1 cellular context compared by ENCODE assay signal in genomic region chr15:40108855-40109735, GRCh38.
A peak's percentile ranks its signal among the peaks of the same experiment; 100 is the strongest.
TF ChIP-seq lines count a peak whose summit lies in the region.

Gene BMF (minus strand): TSS chr15:40108879. CDS start chr15:40106086, 2,793 bp downstream.

TF ChIP-seq in HepG2, 621 proteins besides CTCF, POLR2A, EP300 and RAD21 (continued from another document and continues in another):
- TF ChIP-seq IRF9 (CRISPR knock-in tag; IDR thresholded peaks at IDR 0.05; ENCODE audit: borderline replicate concordance) (no peak), ZBED4 (CRISPR knock-in tag; IDR thresholded peaks at IDR 0.05; ENCODE audit: borderline replicate concordance) (peak; percentile 50; the same call in 1 of the 2 replicates), ZNF160 (CRISPR knock-in tag; IDR thresholded peaks at IDR 0.05) (no peak), ZNF556 (CRISPR knock-in tag; IDR thresholded peaks at IDR 0.05; ENCODE audit: borderline replicate concordance) (peak; percentile 60; the same call in 1 of the 2 replicates), ZBTB4 (CRISPR knock-in tag; IDR thresholded peaks at IDR 0.05; ENCODE audit: borderline replicate concordance) (no peak), ZNF180 (CRISPR knock-in tag; IDR thresholded peaks at IDR 0.05; ENCODE audit: borderline replicate concordance, low read depth) (no peak), SRSF9 (IDR thresholded peaks at IDR 0.05; ENCODE audit: borderline replicate concordance, insufficient read depth, low read depth, low read length, poor library complexity, severe bottlenecking) (no peak), HMG20B (CRISPR knock-in tag; conservative IDR thresholded peaks at IDR 0.05) (peak; percentile 61; the same call in 1 of the 2 replicates), ZNF530 (CRISPR knock-in tag; IDR thresholded peaks at IDR 0.05; ENCODE audit: low read depth) (no peak), ZNF609 (CRISPR knock-in tag; IDR thresholded peaks at IDR 0.05; ENCODE audit: borderline replicate concordance) (peak; percentile 52; the same call in 1 of the 2 replicates), ZNF782 (CRISPR knock-in tag; IDR thresholded peaks at IDR 0.05; ENCODE audit: borderline replicate concordance) (peak; percentile 55; the same call in 1 of the 2 replicates), SRSF1 (optimal IDR thresholded peaks at IDR 0.05; ENCODE audit: low read depth, low read length) (no peak), ZNF563 (CRISPR knock-in tag; IDR thresholded peaks at IDR 0.05) (no peak), ZBTB40 (IDR thresholded peaks at IDR 0.05) (no peak), ZBTB40 (CRISPR knock-in tag; IDR thresholded peaks at IDR 0.05) (no peak; the same call in 1 of the 2 replicates), KDM5B (CRISPR knock-in tag; IDR thresholded peaks at IDR 0.05; ENCODE audit: borderline replicate concordance) (no peak), ATF4 (CRISPR knock-in tag; IDR thresholded peaks at IDR 0.05) (0 out of 4 replicates have a peak, but pooled peaks of 1 of the 2 experiments have one; percentile 23), GATAD1 (CRISPR knock-in tag; IDR thresholded peaks at IDR 0.05) (peak; percentile 70), PAWR (CRISPR knock-in tag; IDR thresholded peaks at IDR 0.05; ENCODE audit: borderline replicate concordance) (no peak), TAF15 (IDR thresholded peaks at IDR 0.05; ENCODE audit: low read depth, low read length, poor library complexity, severe bottlenecking) (no peak), SNRNP70 (IDR thresholded peaks at IDR 0.05; ENCODE audit: low read depth, low read length) (no peak), GABPA (IDR thresholded peaks at IDR 0.05; ENCODE audit: low read depth, low read length) (no peak), GABPA (CRISPR knock-in tag; IDR thresholded peaks at IDR 0.05; ENCODE audit: low read depth) (no peak), THYN1 (CRISPR knock-in tag; IDR thresholded peaks at IDR 0.05; ENCODE audit: borderline replicate concordance, low read depth) (no peak), RBM22 (optimal IDR thresholded peaks at IDR 0.05; ENCODE audit: low read length) (no peak), SAP130 (CRISPR knock-in tag; IDR thresholded peaks at IDR 0.05; ENCODE audit: low read depth) (peak; percentile 88), RCOR2 (CRISPR knock-in tag; IDR thresholded peaks at IDR 0.05) (0 out of 2 replicates have a peak, but pooled peaks have one; percentile 72), CHD2 (IDR thresholded peaks at IDR 0.05; ENCODE audit: low read depth, low read length) (no peak), RXRA (CRISPR knock-in tag; IDR thresholded peaks at IDR 0.05) (peak; percentile 56; the same call in 1 of the 2 replicates), ZNF367 (CRISPR knock-in tag; IDR thresholded peaks at IDR 0.05; ENCODE audit: borderline replicate concordance) (no peak; the same call in 1 of the 2 replicates), MED8 (CRISPR knock-in tag; IDR thresholded peaks at IDR 0.05; ENCODE audit: insufficient replicate concordance) (no peak), SMAD1 (CRISPR knock-in tag; IDR thresholded peaks at IDR 0.05; ENCODE audit: borderline replicate concordance, low read depth) (no peak)
- TF ChIP-seq, protein P1, sequence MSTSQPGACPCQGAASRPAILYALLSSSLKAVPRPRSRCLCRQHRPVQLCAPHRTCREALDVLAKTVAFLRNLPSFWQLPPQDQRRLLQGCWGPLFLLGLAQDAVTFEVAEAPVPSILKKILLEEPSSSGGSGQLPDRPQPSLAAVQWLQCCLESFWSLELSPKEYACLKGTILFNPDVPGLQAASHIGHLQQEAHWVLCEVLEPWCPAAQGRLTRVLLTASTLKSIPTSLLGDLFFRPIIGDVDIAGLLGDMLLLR (CRISPR knock-in tag; IDR thresholded peaks at IDR 0.05): no peak
